ENCODE assay signal across 22 cellular contexts in genomic region chr11:114120606-114121005, GRCh38.
DNase-seq lines count a peak whose midpoint lies in the region; ATAC-seq and TF ChIP-seq lines count a peak whose summit lies in the region.
"Had no signal": no experiment of that assay in that cellular context is flagged by ENCODE, and none has a peak within 500 bp of the region (broad histone marks: within the 10 kb centered on the region; RNA-seq: fewer than 3 reads in every experiment).

No MANE protein-coding gene starts in this region.

- H3K36me3 Mint-ChIP-seq in activated naive CD4-positive, alpha-beta T cell treated with anti-CD3 and anti-CD28 coated beads, Interleukin-2, amount 50 U/mL, for 24 hours = no peaks in the 10 kb centered on the region

- TF ChIP-seq CTCF in C4-2B (conservative IDR thresholded peaks at IDR 0.05) = no peak
- no peak for TF ChIP-seq CTCF in dorsolateral prefrontal cortex (IDR thresholded peaks at IDR 0.05 in 54 of 56, conservative IDR thresholded peaks at IDR 0.05 in 2 of 56; ENCODE audit: low read depth in 1 of 56, partially characterized antibody in 56 of 56)

- H3K27me3 Mint-ChIP-seq in activated naive CD4-positive, alpha-beta T cell treated with anti-CD3 and anti-CD28 coated beads, Interleukin-2, amount 50 U/mL, for 24 hours = no peaks in the 10 kb centered on the region

- no peaks in the 10 kb centered on the region for H3K9me3 ChIP-seq in skeletal muscle tissue (ENCODE audit: control insufficient read depth in 3 of 3, low read length in 3 of 3)
- H3K9me3 ChIP-seq: A549; BLaER1 treated with 17β-estradiol and CSF1 and Interleukin-3, amounts not matched to agents 10 nM and 100 nM; HAP-1 had no signal

- H3K27ac Mint-ChIP-seq in activated naive CD4-positive, alpha-beta T cell treated with anti-CD3 and anti-CD28 coated beads, Interleukin-2, amount 50 U/mL, for 24 hours = peak overlapping the region; percentile 16

- intact Hi-C loops in dorsolateral prefrontal cortex (cut with DNase I) = no loop called here

- peak overlapping the region; percentile 61 for H3K27ac ChIP-seq in C4-2B
- H3K27ac ChIP-seq in dorsolateral prefrontal cortex = peak overlapping the region in 43 of 59 donors; percentile 10 to 92 (median 55)
- H3K27ac ChIP-seq in skeletal muscle tissue (ENCODE audit: low read depth, low read length) = peak overlapping the region; percentile 84
- H3K27ac ChIP-seq: A549; BLaER1 treated with 17β-estradiol and CSF1 and Interleukin-3, amounts not matched to agents 10 nM and 100 nM had no signal

- ATAC-seq in GM19023 (IDR thresholded peaks at IDR 0.05; ENCODE audit: unreplicated experiment) = no peak
- ATAC-seq: A549, GM12878 had no signal

- peaks cover 19% of the 10 kb centered on the region for H3K4me1 Mint-ChIP-seq in activated naive CD4-positive, alpha-beta T cell treated with anti-CD3 and anti-CD28 coated beads, Interleukin-2, amount 50 U/mL, for 24 hours

- DNase-seq in activated naive CD4-positive, alpha-beta T cell treated with Interleukin-2 at 50 U/mL for 16 hours = no peak
- DNase-seq in dorsolateral prefrontal cortex = no peak
- no peak for DNase-seq in 8988T
- no peak for DNase-seq in NCI-H2196 treated with DMSO at 0.1 percent for 48 hours (lab: John Stamatoyannopoulos, UW; ENCODE audit: unreplicated experiment)
- DNase-seq: DMS 273 treated with DMSO at 0.1 percent for 48 hours, GDM1, IMR-90, Karpas-422, MM.1S, NCI-H1417 treated with DMSO at 0.1 percent for 48 hours, NCI-H1930, NCI-H446, NCI-H748 treated with DMSO at 0.1 percent for 48 hours, RPMI8226 had no signal

- peak overlapping the region in 1 of 3 donors; percentile 24 for H3K9ac ChIP-seq in skeletal muscle tissue (ENCODE audit: low read depth in 1 of 3, low read length in 3 of 3)
- H3K9ac ChIP-seq: BLaER1 treated with 17β-estradiol and CSF1 and Interleukin-3, amounts not matched to agents 10 nM and 100 nM had no signal

- peaks cover 70 to 93% (median 74%) of the 10 kb centered on the region in 3 donors for H3K4me1 ChIP-seq in skeletal muscle tissue (ENCODE audit: control insufficient read depth in 3 of 3, insufficient read depth in 3 of 3, low read length in 3 of 3)
- H3K4me1 ChIP-seq: A549; BLaER1 treated with 17β-estradiol and CSF1 and Interleukin-3, amounts not matched to agents 10 nM and 100 nM; HAP-1 had no signal

- no peak overlapping the region for H3K4me3 Mint-ChIP-seq in activated naive CD4-positive, alpha-beta T cell treated with anti-CD3 and anti-CD28 coated beads, Interleukin-2, amount 50 U/mL, for 24 hours

- H3K27me3 ChIP-seq in dorsolateral prefrontal cortex = no peaks in the 10 kb centered on the region
- no peaks in the 10 kb centered on the region for H3K27me3 ChIP-seq in skeletal muscle tissue (ENCODE audit: control insufficient read depth in 3 of 3, insufficient read depth in 3 of 3, low read length in 3 of 3)

- H3K36me3 ChIP-seq in skeletal muscle tissue (ENCODE audit: control insufficient read depth in 3 of 3, insufficient read depth in 3 of 3, low read length in 3 of 3) = peaks cover 0 to under 1% (median 0%) of the 10 kb centered on the region in 3 donors
- H3K36me3 ChIP-seq: BLaER1 treated with 17β-estradiol and CSF1 and Interleukin-3, amounts not matched to agents 10 nM and 100 nM; HAP-1 had no signal

- H3K4me3 ChIP-seq in dorsolateral prefrontal cortex (no peak overlapping the region), skeletal muscle tissue (ENCODE audit: low read length in 3 of 3) (no peak overlapping the region)
- H3K4me3 ChIP-seq: A549; BLaER1 treated with 17β-estradiol and CSF1 and Interleukin-3, amounts not matched to agents 10 nM and 100 nM; GM12878; HAP-1 had no signal

- no peaks in the 10 kb centered on the region for H3K9me3 Mint-ChIP-seq in activated naive CD4-positive, alpha-beta T cell treated with anti-CD3 and anti-CD28 coated beads, Interleukin-2, amount 50 U/mL, for 24 hours
